ENCODE assay signal across 8 cellular contexts in the genomic region with DNA sequence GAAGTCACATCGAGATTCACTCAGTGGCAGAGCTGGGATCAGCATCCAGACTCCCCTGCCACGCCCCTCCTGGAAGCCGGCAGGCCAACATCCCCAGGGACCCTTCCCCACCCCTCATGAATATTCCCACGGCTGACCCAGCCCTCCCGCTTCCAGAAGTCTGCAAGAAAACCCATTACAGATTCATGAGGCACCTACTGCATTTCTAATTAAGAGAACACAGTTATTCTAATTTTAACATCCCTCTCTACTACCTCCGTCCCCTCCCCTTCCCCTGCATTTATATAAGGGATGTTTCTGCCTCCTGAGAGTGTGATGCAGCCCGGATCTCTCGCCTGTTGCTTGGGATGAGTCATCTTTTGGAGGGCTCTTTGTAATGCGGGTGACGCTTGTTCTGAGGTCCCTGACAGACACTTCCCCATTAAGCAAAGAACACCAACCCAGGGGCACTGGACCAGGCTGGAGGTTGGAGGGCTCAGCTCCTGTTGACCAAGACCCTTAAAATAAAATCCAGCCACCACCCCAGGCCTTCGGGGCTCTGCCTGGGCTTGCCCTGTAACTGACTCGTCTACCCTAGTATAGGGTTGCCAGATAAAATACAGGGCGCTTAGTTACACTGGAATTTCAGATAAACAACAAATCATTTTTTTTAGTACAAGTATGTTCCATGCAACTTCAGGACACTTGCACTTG.
DNase-seq lines count a peak whose midpoint lies in the region; ATAC-seq and TF ChIP-seq lines count a peak whose summit lies in the region.

No MANE protein-coding gene starts in this region.

- CTCF ChIA-PET in activated naive CD4-positive, alpha-beta T cell treated with anti-CD3 and anti-CD28 coated beads for 36 hours (lab: Charles Lee), result no interaction called here
- CTCF ChIA-PET in activated naive CD4-positive, alpha-beta T cell treated with anti-CD3 and anti-CD28 coated beads, Interleukin-2, amount 10 ng/mL, durations not matched to agents 7 days and 5 days (lab: Charles Lee), result no interaction called here
- CTCF ChIA-PET in T-cell (lab: Charles Lee), result no interaction called here

- H3K36me3 Mint-ChIP-seq in activated naive CD4-positive, alpha-beta T cell treated with anti-CD3 and anti-CD28 coated beads for 36 hours (ENCODE audit: low read depth), result no peaks in the 10 kb centered on the region
- H3K36me3 Mint-ChIP-seq in activated naive CD4-positive, alpha-beta T cell treated with anti-CD3 and anti-CD28 coated beads, Interleukin-2, amount 10 ng/mL, durations not matched to agents 7 days and 5 days, result no peaks in the 10 kb centered on the region
- H3K36me3 Mint-ChIP-seq in natural killer cell, result no peaks in the 10 kb centered on the region
- no peaks in the 10 kb centered on the region for H3K36me3 Mint-ChIP-seq in T-cell

- peaks cover 7% of the 10 kb centered on the region for H3K27me3 Mint-ChIP-seq in activated naive CD4-positive, alpha-beta T cell treated with anti-CD3 and anti-CD28 coated beads for 36 hours (ENCODE audit: low read depth)
- peaks cover 61% of the 10 kb centered on the region for H3K27me3 Mint-ChIP-seq in activated naive CD4-positive, alpha-beta T cell treated with anti-CD3 and anti-CD28 coated beads, Interleukin-2, amount 10 ng/mL, durations not matched to agents 7 days and 5 days
- peaks cover 5 to 10% of the 10 kb centered on the region in 2 donors for H3K27me3 Mint-ChIP-seq in natural killer cell (ENCODE audit: low read depth in 2 of 2)
- H3K27me3 Mint-ChIP-seq in T-cell, result peaks cover 2 to 17% of the 10 kb centered on the region in 2 donors

- intact Hi-C loops in activated naive CD4-positive, alpha-beta T cell treated with anti-CD3 and anti-CD28 coated beads for 36 hours (cut with micrococcal nuclease), result loop anchor here (5.0 kb wide), 1 partner anchor 209 kb away; no protein-coding TSS in a partner anchor
- intact Hi-C loops in natural killer cell (cut with micrococcal nuclease), result loop anchor here (10.0 kb wide), 1 partner anchor 207 kb away; no protein-coding TSS in a partner anchor

- no peak overlapping the region for H3K4me3 ChIP-seq in astrocyte of the spinal cord (ENCODE audit: low read depth, low read length)

- in situ Hi-C loops in astrocyte of the spinal cord (cut with HindIII; ENCODE audit: low sequenced_read_pairs), result no loop called here

- POLR2A ChIA-PET in T-cell (lab: Charles Lee), result no interaction called here

- peaks cover 7% of the 10 kb centered on the region for H3K4me1 Mint-ChIP-seq in activated naive CD4-positive, alpha-beta T cell treated with anti-CD3 and anti-CD28 coated beads for 36 hours (ENCODE audit: low read depth)
- peaks cover 7% of the 10 kb centered on the region for H3K4me1 Mint-ChIP-seq in activated naive CD4-positive, alpha-beta T cell treated with anti-CD3 and anti-CD28 coated beads, Interleukin-2, amount 10 ng/mL, durations not matched to agents 7 days and 5 days
- H3K4me1 Mint-ChIP-seq in natural killer cell, result peaks cover 0 to 8% of the 10 kb centered on the region in 2 donors
- H3K4me1 Mint-ChIP-seq in T-cell, result peaks cover 0 to 4% (median 4%) of the 10 kb centered on the region in 3 donors

- TF ChIP-seq CTCF in astrocyte of the spinal cord (IDR thresholded peaks at IDR 0.05; ENCODE audit: low read depth, low read length), result no peak
- no peak for TF ChIP-seq CTCF in natural killer cell (IDR thresholded peaks at IDR 0.05)

- H3K4me3 Mint-ChIP-seq in activated naive CD4-positive, alpha-beta T cell treated with anti-CD3 and anti-CD28 coated beads for 36 hours, result no peak overlapping the region
- no peak overlapping the region for H3K4me3 Mint-ChIP-seq in activated naive CD4-positive, alpha-beta T cell treated with anti-CD3 and anti-CD28 coated beads, Interleukin-2, amount 10 ng/mL, durations not matched to agents 7 days and 5 days
- H3K4me3 Mint-ChIP-seq in natural killer cell, result no peak overlapping the region
- no peak overlapping the region for H3K4me3 Mint-ChIP-seq in T-cell

- peak; percentile 46 to 67 (median 61) for ATAC-seq in natural killer cell
- no peak for ATAC-seq in T-cell (replicated peaks in 1 of 4)

- DNase-seq in activated naive CD4-positive, alpha-beta T cell treated with anti-CD3 and anti-CD28 coated beads for 36 hours, result peak; percentile 61
- no peak for DNase-seq in activated naive CD4-positive, alpha-beta T cell treated with anti-CD3 and anti-CD28 coated beads, Interleukin-2, amount 10 ng/mL, durations not matched to agents 7 days and 5 days
- DNase-seq in M059J (ENCODE audit: low read depth), result peak; percentile 74
- peak; percentile 77 for DNase-seq in astrocyte of the spinal cord (ENCODE audit: low read depth, low spot score)
- no peak for DNase-seq in natural killer cell
- DNase-seq in NCI-H2107 (lab: John Stamatoyannopoulos, UW), result no peak
- DNase-seq in epidermal melanocyte (ENCODE audit: insufficient read length, low spot score), result no peak
- DNase-seq in T-cell, result no peak

- no peaks in the 10 kb centered on the region for H3K9me3 Mint-ChIP-seq in activated naive CD4-positive, alpha-beta T cell treated with anti-CD3 and anti-CD28 coated beads for 36 hours
- no peaks in the 10 kb centered on the region for H3K9me3 Mint-ChIP-seq in activated naive CD4-positive, alpha-beta T cell treated with anti-CD3 and anti-CD28 coated beads, Interleukin-2, amount 10 ng/mL, durations not matched to agents 7 days and 5 days
- H3K9me3 Mint-ChIP-seq in natural killer cell (no peaks in the 10 kb centered on the region), T-cell (no peaks in the 10 kb centered on the region)

- H3K27ac Mint-ChIP-seq in activated naive CD4-positive, alpha-beta T cell treated with anti-CD3 and anti-CD28 coated beads for 36 hours, result no peak overlapping the region
- no peak overlapping the region for H3K27ac Mint-ChIP-seq in activated naive CD4-positive, alpha-beta T cell treated with anti-CD3 and anti-CD28 coated beads, Interleukin-2, amount 10 ng/mL, durations not matched to agents 7 days and 5 days
- no peak overlapping the region for H3K27ac Mint-ChIP-seq in natural killer cell
- no peak overlapping the region for H3K27ac Mint-ChIP-seq in T-cell

Comparison
In these comparisons a context has a peak if more than half of its experiments do, and no peak if none do; other contexts are left out.
1. DNase-seq: peak in activated naive CD4-positive, alpha-beta T cell treated with anti-CD3 and anti-CD28 coated beads for 36 hours (single experiment), M059J (single experiment) and astrocyte of the spinal cord (single experiment); none in activated naive CD4-positive, alpha-beta T cell treated with anti-CD3 and anti-CD28 coated beads, Interleukin-2, amount 10 ng/mL, durations not matched to agents 7 days and 5 days (single experiment), natural killer cell (single experiment), NCI-H2107 (single experiment), epidermal melanocyte (single experiment) and T-cell (0 of 34).
2. ATAC-seq: peak in natural killer cell (3 of 3); none in T-cell (0 of 4).